Comparison of ENCODE assay signal across 17 cellular contexts in genomic region chr2:105864262-105864661, GRCh38.
DNase-seq lines count a peak whose midpoint lies in the region; ATAC-seq lines count a peak whose summit lies in the region.
"Had no signal": no experiment of that assay in that cellular context is flagged by ENCODE, and none has a peak within 500 bp of the region (broad histone marks: within the 10 kb centered on the region; RNA-seq: fewer than 3 reads in every experiment).

No MANE protein-coding gene starts in this region.

- H3K4me3 Mint-ChIP-seq in CD4-positive, alpha-beta memory T cell = peak overlapping the region in 7 of 8 donors; percentile 52 to 94 (median 68)
- H3K4me3 Mint-ChIP-seq in activated T-helper 1 cell treated with anti-CD3 and anti-CD28 coated beads, Interleukin-12 subunit alpha, Interleukin-12 subunit beta, Interleukin-2, Interleukin-4 antibody, amounts not matched to agents 30 ng/mL and 10 ng/mL and 1 ng/mL, durations not matched to agents 14 hours and 24 hours and 36 hours = no peak overlapping the region
- H3K4me3 Mint-ChIP-seq in naive thymus-derived CD8-positive, alpha-beta T cell = peak overlapping the region in 9 of 10 donors; percentile 19 to 72 (median 39)
- H3K4me3 Mint-ChIP-seq: mesothelial cell of epicardium; T-helper 2 cell treated with Interferon-gamma antibody and Interleukin-4, amounts not matched to agents 5 μg/mL and 100 μg/mL, for 36 hours had no signal

- peaks cover 99% of the 10 kb centered on the region for H3K4me1 ChIP-seq in CD4-positive, alpha-beta memory T cell (ENCODE audit: insufficient read depth, low read length)

- H3K27ac Mint-ChIP-seq in CD4-positive, alpha-beta memory T cell = peak overlapping the region; percentile 73 to 96 (median 90)
- H3K27ac Mint-ChIP-seq in activated T-helper 1 cell treated with anti-CD3 and anti-CD28 coated beads, Interleukin-12 subunit alpha, Interleukin-12 subunit beta, Interleukin-2, Interleukin-4 antibody, amounts not matched to agents 30 ng/mL and 10 ng/mL and 1 ng/mL, durations not matched to agents 14 hours and 24 hours and 36 hours = peak overlapping the region; percentile 64
- H3K27ac Mint-ChIP-seq in naive thymus-derived CD8-positive, alpha-beta T cell = peak overlapping the region; percentile 41 to 96 (median 86)
- H3K27ac Mint-ChIP-seq: mesothelial cell of epicardium; T-helper 2 cell treated with Interferon-gamma antibody and Interleukin-4, amounts not matched to agents 5 μg/mL and 100 μg/mL, for 36 hours had no signal

- CTCF ChIA-PET in CD4-positive, alpha-beta memory T cell (lab: Charles Lee; ENCODE audit: partially characterized antibody) = no interaction called here

- DNase-seq in CD4-positive, alpha-beta memory T cell = peak; percentile 25 to 75 (median 31)
- DNase-seq in activated T-helper 1 cell treated with anti-CD3 and anti-CD28 coated beads, Interleukin-12 subunit alpha, Interleukin-12 subunit beta, Interleukin-2, Interleukin-4 antibody, amounts not matched to agents 30 ng/mL and 10 ng/mL and 1 ng/mL, durations not matched to agents 14 hours and 24 hours and 36 hours (ENCODE audit: low spot score) = no peak
- no peak for DNase-seq in naive thymus-derived CD8-positive, alpha-beta T cell
- DNase-seq in AG08395 (ENCODE audit: low spot score) (no peak), SIG-M5 (lab: John Stamatoyannopoulos, UW) (no peak), midbrain (lab: John Stamatoyannopoulos, UW) (no peak)
- DNase-seq in activated CD4-positive, CD25-positive, alpha-beta regulatory T cell treated with anti-CD3 and anti-CD28 coated beads, Interleukin-2, amount 50 U/mL, for 72 hours = no peak
- DNase-seq: amniotic stem cell, DMS53, erythroblast, heart left ventricle, spleen, substantia nigra had no signal

- H3K36me3 ChIP-seq in CD4-positive, alpha-beta memory T cell (ENCODE audit: insufficient read depth, low read length) = peaks cover 4% of the 10 kb centered on the region

- no peaks in the 10 kb centered on the region for H3K27me3 ChIP-seq in CD4-positive, alpha-beta memory T cell (ENCODE audit: insufficient read depth, low read length)
- H3K27me3 ChIP-seq: heart left ventricle, spleen had no signal

- no peak overlapping the region for H3K4me3 ChIP-seq in CD4-positive, alpha-beta memory T cell (ENCODE audit: low read length in 2 of 2)
- H3K4me3 ChIP-seq: heart left ventricle, spleen had no signal

- H3K27me3 Mint-ChIP-seq in CD4-positive, alpha-beta memory T cell = no peaks in the 10 kb centered on the region
- H3K27me3 Mint-ChIP-seq in activated T-helper 1 cell treated with anti-CD3 and anti-CD28 coated beads, Interleukin-12 subunit alpha, Interleukin-12 subunit beta, Interleukin-2, Interleukin-4 antibody, amounts not matched to agents 30 ng/mL and 10 ng/mL and 1 ng/mL, durations not matched to agents 14 hours and 24 hours and 36 hours (ENCODE audit: insufficient read depth) = no peaks in the 10 kb centered on the region
- no peaks in the 10 kb centered on the region for H3K27me3 Mint-ChIP-seq in naive thymus-derived CD8-positive, alpha-beta T cell

- peaks cover 0 to 2% (median 0%) of the 10 kb centered on the region in 8 donors for H3K9me3 Mint-ChIP-seq in CD4-positive, alpha-beta memory T cell
- no peaks in the 10 kb centered on the region for H3K9me3 Mint-ChIP-seq in activated T-helper 1 cell treated with anti-CD3 and anti-CD28 coated beads, Interleukin-12 subunit alpha, Interleukin-12 subunit beta, Interleukin-2, Interleukin-4 antibody, amounts not matched to agents 30 ng/mL and 10 ng/mL and 1 ng/mL, durations not matched to agents 14 hours and 24 hours and 36 hours
- no peaks in the 10 kb centered on the region for H3K9me3 Mint-ChIP-seq in naive thymus-derived CD8-positive, alpha-beta T cell
- H3K9me3 Mint-ChIP-seq: mesothelial cell of epicardium; T-helper 2 cell treated with Interferon-gamma antibody and Interleukin-4, amounts not matched to agents 5 μg/mL and 100 μg/mL, for 36 hours had no signal

- peak overlapping the region; percentile 52 for H3K27ac ChIP-seq in CD4-positive, alpha-beta memory T cell (ENCODE audit: low read depth, low read length)
- H3K27ac ChIP-seq: heart left ventricle had no signal

- intact Hi-C loops in CD4-positive, alpha-beta memory T cell (cut with micrococcal nuclease) = no loop called here
- intact Hi-C loops in activated T-helper 1 cell treated with anti-CD3 and anti-CD28 coated beads, Interleukin-12 subunit alpha, Interleukin-12 subunit beta, Interleukin-2, Interleukin-4 antibody, amounts not matched to agents 30 ng/mL and 10 ng/mL and 1 ng/mL, durations not matched to agents 14 hours and 24 hours and 36 hours (cut with micrococcal nuclease) = no loop called here

- peaks cover 78 to 99% (median 88%) of the 10 kb centered on the region in 4 donors for H3K4me1 Mint-ChIP-seq in CD4-positive, alpha-beta memory T cell
- H3K4me1 Mint-ChIP-seq in activated T-helper 1 cell treated with anti-CD3 and anti-CD28 coated beads, Interleukin-12 subunit alpha, Interleukin-12 subunit beta, Interleukin-2, Interleukin-4 antibody, amounts not matched to agents 30 ng/mL and 10 ng/mL and 1 ng/mL, durations not matched to agents 14 hours and 24 hours and 36 hours (ENCODE audit: low read depth) = peaks cover 77% of the 10 kb centered on the region
- peaks cover 53 to 99% (median 93%) of the 10 kb centered on the region in 4 donors for H3K4me1 Mint-ChIP-seq in naive thymus-derived CD8-positive, alpha-beta T cell

- H3K9me3 ChIP-seq in CD4-positive, alpha-beta memory T cell (ENCODE audit: control insufficient read depth in 1 of 2, low read length in 2 of 2) = no peaks in the 10 kb centered on the region
- H3K9me3 ChIP-seq: heart left ventricle, spleen had no signal

- H3K36me3 Mint-ChIP-seq in CD4-positive, alpha-beta memory T cell = peaks cover 35 to 69% of the 10 kb centered on the region in 2 donors
- peaks cover 20% of the 10 kb centered on the region for H3K36me3 Mint-ChIP-seq in activated T-helper 1 cell treated with anti-CD3 and anti-CD28 coated beads, Interleukin-12 subunit alpha, Interleukin-12 subunit beta, Interleukin-2, Interleukin-4 antibody, amounts not matched to agents 30 ng/mL and 10 ng/mL and 1 ng/mL, durations not matched to agents 14 hours and 24 hours and 36 hours (ENCODE audit: low read depth)
- peaks cover 0 to 49% (median 2%) of the 10 kb centered on the region in 3 donors for H3K36me3 Mint-ChIP-seq in naive thymus-derived CD8-positive, alpha-beta T cell
- H3K36me3 Mint-ChIP-seq: mesothelial cell of epicardium had no signal

- POLR2A ChIA-PET in CD4-positive, alpha-beta memory T cell (lab: Charles Lee; ENCODE audit: partially characterized antibody) = interaction anchor here (0.7 to 2.4 kb wide), 7 partner anchors 8 to 117 kb away, joined by 3 to 5 read pairs (median 4); no protein-coding TSS in a partner anchor
- POLR2A ChIA-PET in naive thymus-derived CD8-positive, alpha-beta T cell (lab: Charles Lee) = interaction anchor here (0.6 to 1.6 kb wide), 3 partner anchors 64 to 218 kb away, joined by 3 to 4 read pairs (median 3); no protein-coding TSS in a partner anchor

- ATAC-seq in GM19025 (IDR thresholded peaks at IDR 0.05; ENCODE audit: low read depth, unreplicated experiment) = peak; percentile 43
- peak; percentile 21 to 70 for ATAC-seq in naive thymus-derived CD8-positive, alpha-beta T cell
- ATAC-seq: heart left ventricle, Right ventricle myocardium inferior had no signal

Comparison
In these comparisons a context has a peak if more than half of its experiments do, and no peak if none do; other contexts are left out.
1. DNase-seq: peak in CD4-positive, alpha-beta memory T cell (5 of 5); none in activated T-helper 1 cell treated with anti-CD3 and anti-CD28 coated beads, Interleukin-12 subunit alpha, Interleukin-12 subunit beta, Interleukin-2, Interleukin-4 antibody, amounts not matched to agents 30 ng/mL and 10 ng/mL and 1 ng/mL, durations not matched to agents 14 hours and 24 hours and 36 hours (single experiment), naive thymus-derived CD8-positive, alpha-beta T cell (0 of 10), AG08395 (single experiment), SIG-M5 (single experiment), midbrain (single experiment) and activated CD4-positive, CD25-positive, alpha-beta regulatory T cell treated with anti-CD3 and anti-CD28 coated beads, Interleukin-2, amount 50 U/mL, for 72 hours (single experiment).
2. Peak in every context shown above with its lines, with median percentiles within 50 percentile points of each other: H3K27ac Mint-ChIP-seq.